ENCODE assay signal across 15 cellular contexts in the genomic region with DNA sequence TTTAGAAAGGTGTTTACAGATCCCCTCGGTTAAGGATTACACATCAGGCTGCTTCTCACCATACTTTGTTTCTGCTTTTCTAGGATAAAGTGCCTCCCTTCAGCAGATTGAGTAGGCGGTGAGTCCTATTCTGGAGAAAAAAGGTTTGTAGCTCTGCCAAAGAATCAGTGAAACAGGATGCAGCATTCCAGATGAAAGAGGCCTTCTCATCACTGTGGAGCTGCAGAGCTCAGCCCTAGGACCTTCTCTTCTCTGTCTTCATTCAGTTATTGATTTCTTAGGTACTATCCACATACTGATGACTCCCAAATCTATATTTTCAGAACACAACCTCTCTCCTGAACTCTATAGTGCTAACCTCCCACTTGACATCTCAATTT.
A peak's percentile ranks its signal among the peaks of the same experiment; 100 is the strongest.
DNase-seq lines count a peak whose midpoint lies in the region; ATAC-seq and TF ChIP-seq lines count a peak whose summit lies in the region.
"Had no signal": no experiment of that assay in that cellular context is flagged by ENCODE, and none has a peak within 500 bp of the region (broad histone marks: within the 10 kb centered on the region; RNA-seq: fewer than 3 reads in every experiment).

No MANE protein-coding gene starts in this region.

- H3K36me3 ChIP-seq in fibroblast of lung (ENCODE audit: control insufficient read depth, insufficient read depth, low read length) = no peaks in the 10 kb centered on the region
- H3K36me3 ChIP-seq: BLaER1 treated with 17β-estradiol and CSF1 and Interleukin-3, amounts not matched to agents 10 nM and 100 nM had no signal

- ATAC-seq in HG02885 (IDR thresholded peaks at IDR 0.05; ENCODE audit: poor library complexity, unreplicated experiment) = no peak
- no peak for ATAC-seq in HG03097 (IDR thresholded peaks at IDR 0.05; ENCODE audit: low FRiP score, unreplicated experiment)
- ATAC-seq: activated CD8-positive, alpha-beta T cell treated with anti-CD3 and anti-CD28 coated beads for 36 hours had no signal

- H3K4me2 ChIP-seq in fibroblast of lung (ENCODE audit: extremely low read depth, insufficient read depth, low read length) = peak overlapping the region; percentile 64
- H3K4me2 ChIP-seq: BLaER1 treated with 17β-estradiol and CSF1 and Interleukin-3, amounts not matched to agents 10 nM and 100 nM had no signal

- no peaks in the 10 kb centered on the region for H3K27me3 ChIP-seq in fibroblast of lung (ENCODE audit: control insufficient read depth, insufficient read depth, low read length)
- H3K27me3 ChIP-seq: BLaER1 treated with 17β-estradiol and CSF1 and Interleukin-3, amounts not matched to agents 10 nM and 100 nM had no signal

- DNase-seq in AG08396 (ENCODE audit: low spot score) (peak; percentile 42), NCI-H226 (peak; percentile 56), fibroblast of lung (ENCODE audit: low read depth in 2 of 2) (peak; percentile 67 to 92), non-pigmented ciliary epithelial cell (ENCODE audit: low read depth) (peak; percentile 62)
- no peak for DNase-seq in activated naive CD4-positive, alpha-beta T cell (lab: John Stamatoyannopoulos, UW)
- DNase-seq in activated CD8-positive, alpha-beta memory T cell treated with anti-CD3 and anti-CD28 coated beads, Interleukin-2, amount 50 U/mL, for 4 hours = no peak
- DNase-seq: activated CD8-positive, alpha-beta T cell treated with anti-CD3 and anti-CD28 coated beads for 36 hours; activated naive CD8-positive, alpha-beta T cell treated with anti-CD3 and anti-CD28 coated beads, Interleukin-2, amount 10 ng/mL, durations not matched to agents 7 days and 5 days; islet precursor cell; NCI-H524; retina had no signal

- no peaks in the 10 kb centered on the region for H3K79me2 ChIP-seq in fibroblast of lung (ENCODE audit: control insufficient read depth, insufficient read depth, low read length)

- H3K27ac ChIP-seq in fibroblast of lung (ENCODE audit: insufficient read depth, low read length) = no peak overlapping the region
- H3K27ac ChIP-seq: BLaER1 treated with 17β-estradiol and CSF1 and Interleukin-3, amounts not matched to agents 10 nM and 100 nM; SK-N-MC had no signal

- peak overlapping the region; percentile 43 for H2AFZ ChIP-seq in fibroblast of lung (ENCODE audit: low read length)

- peaks cover 7% of the 10 kb centered on the region for H3K4me1 ChIP-seq in fibroblast of lung (ENCODE audit: control insufficient read depth, extremely low read depth, insufficient read depth, low read length)

- no peak overlapping the region for H3K9ac ChIP-seq in fibroblast of lung (ENCODE audit: insufficient read depth, low read length)
- H3K9ac ChIP-seq: BLaER1 treated with 17β-estradiol and CSF1 and Interleukin-3, amounts not matched to agents 10 nM and 100 nM had no signal

- TF ChIP-seq CTCF in fibroblast of lung (conservative IDR thresholded peaks at IDR 0.05 in 1 of 2, IDR thresholded peaks at IDR 0.05 in 1 of 2; ENCODE audit: low read depth in 1 of 2, low read length in 2 of 2) = no peak

- H3K4me3 ChIP-seq in fibroblast of lung (replicated peaks in 1 of 4; ENCODE audit: control extremely low read depth in 1 of 4, insufficient read depth in 1 of 4, low read depth in 3 of 4, low read length in 4 of 4) = no peak overlapping the region
- H3K4me3 ChIP-seq: BLaER1 treated with 17β-estradiol and CSF1 and Interleukin-3, amounts not matched to agents 10 nM and 100 nM; SK-N-MC had no signal

- H3K9me3 ChIP-seq in fibroblast of lung (ENCODE audit: control insufficient read depth, insufficient read depth, low read depth, low read length) = no peaks in the 10 kb centered on the region
- H3K9me3 ChIP-seq: BLaER1 treated with 17β-estradiol and CSF1 and Interleukin-3, amounts not matched to agents 10 nM and 100 nM had no signal

- H4K20me1 ChIP-seq in fibroblast of lung (ENCODE audit: control insufficient read depth, extremely low read depth, insufficient read depth, low read length) = no peaks in the 10 kb centered on the region
- H4K20me1 ChIP-seq: BLaER1 treated with 17β-estradiol and CSF1 and Interleukin-3, amounts not matched to agents 10 nM and 100 nM had no signal

Comparison
In these comparisons a context has a peak if more than half of its experiments do, and no peak if none do; other contexts are left out.
1. DNase-seq: peak in AG08396 (single experiment), NCI-H226 (single experiment), fibroblast of lung (2 of 2) and non-pigmented ciliary epithelial cell (single experiment); none in activated naive CD4-positive, alpha-beta T cell (0 of 4) and activated CD8-positive, alpha-beta memory T cell treated with anti-CD3 and anti-CD28 coated beads, Interleukin-2, amount 50 U/mL, for 4 hours (single experiment).